9 cellular contexts compared by ENCODE assay signal in the genomic region with DNA sequence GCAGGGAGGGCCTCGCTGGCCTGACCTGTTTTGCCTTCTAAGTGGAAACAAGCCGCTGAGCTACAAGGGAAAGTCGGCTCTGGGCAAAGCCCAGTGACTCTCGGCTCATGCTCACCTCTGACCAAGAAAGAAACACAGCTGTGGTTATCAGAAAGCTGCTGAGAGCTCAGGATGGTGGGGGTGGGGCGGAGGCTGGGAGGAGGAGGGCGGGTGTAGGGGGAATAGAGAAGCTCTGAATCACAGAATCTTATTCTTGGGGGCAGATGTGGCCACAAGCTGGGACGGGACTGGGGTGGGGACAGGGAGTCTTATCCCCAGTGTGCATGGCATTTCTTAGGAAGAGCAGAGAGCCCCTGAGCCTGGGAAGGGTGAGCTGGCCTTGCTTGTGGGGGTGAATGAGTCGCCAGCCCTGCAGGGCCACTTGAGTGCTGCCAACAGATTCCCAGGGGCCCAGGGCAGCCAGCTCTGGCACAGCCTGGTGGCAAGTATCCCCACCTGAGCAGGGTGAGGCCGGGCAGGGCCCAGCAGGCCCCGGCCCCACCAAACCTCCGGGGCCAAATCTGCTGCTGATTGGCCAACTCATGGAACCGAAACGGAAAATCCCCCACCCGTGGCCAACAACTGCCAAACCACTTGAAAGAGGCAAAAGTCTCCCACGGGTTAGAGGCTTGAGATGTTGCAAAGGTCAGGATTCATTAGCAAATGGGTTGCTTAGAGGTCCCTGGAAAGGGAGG.
DNase-seq lines count a peak whose midpoint lies in the region; ATAC-seq, FAIRE-seq and TF ChIP-seq lines count a peak whose summit lies in the region.
"Had no signal": no experiment of that assay in that cellular context is flagged by ENCODE, and none has a peak within 500 bp of the region (broad histone marks: within the 10 kb centered on the region; RNA-seq: fewer than 3 reads in every experiment).

No MANE protein-coding gene starts in this region.

- ATAC-seq in gastroesophageal sphincter = peak; percentile 80
- peak; percentile 84 to 88 for ATAC-seq in gastrocnemius medialis

- H3K36me3 ChIP-seq in HEK293 (ENCODE audit: control insufficient read depth in 2 of 2, insufficient read depth in 1 of 2, low read length in 2 of 2) (no peaks in the 10 kb centered on the region), gastroesophageal sphincter (no peaks in the 10 kb centered on the region), gastrocnemius medialis (no peaks in the 10 kb centered on the region)

- TF ChIP-seq POLR2A in GM12891 (IDR thresholded peaks at IDR 0.05; ENCODE audit: low read depth, low read length) (no peak), gastroesophageal sphincter (IDR thresholded peaks at IDR 0.05) (no peak), gastrocnemius medialis (IDR thresholded peaks at IDR 0.05) (no peak)

- FAIRE-seq in GM12891 (lab: Jason Lieb, UNC) = peak; percentile 96
- FAIRE-seq: colon had no signal

- TF ChIP-seq CTCF in HEK293 (tag by site-specific recombination; IDR thresholded peaks at IDR 0.05) (no peak), gastroesophageal sphincter (IDR thresholded peaks at IDR 0.05) (no peak), gastrocnemius medialis (IDR thresholded peaks at IDR 0.05 in 4 of 5, conservative IDR thresholded peaks at IDR 0.05 in 1 of 5) (no peak)

- DNase-seq in GM12891 (ENCODE audit: insufficient read length, low spot score) = peak; percentile 86
- peak; percentile 83 for DNase-seq in NAMALWA (ENCODE audit: low spot score)
- peak; percentile 44 for DNase-seq in activated T-cell treated with anti-CD3 and anti-CD28 coated beads, Interleukin-2, amount 50 U/mL, for 1 hour
- DNase-seq in gastrocnemius medialis = peak; percentile 56 to 74
- no peak for DNase-seq in anterior cingulate cortex (lab: John Stamatoyannopoulos, UW)
- DNase-seq in cerebellar nuclear complex (lab: John Stamatoyannopoulos, UW) = no peak

- POLR2A ChIA-PET in HEK293 (lab: Yijun Ruan, JAX) = interaction anchor here (0.7 to 1.0 kb wide), 3 partner anchors 16 to 584 kb away, joined by 3 to 6 read pairs (median 3); no protein-coding TSS in a partner anchor

- H3K27me3 ChIP-seq in gastroesophageal sphincter (no peaks in the 10 kb centered on the region), gastrocnemius medialis (no peaks in the 10 kb centered on the region)

- TF ChIP-seq EP300 in gastroesophageal sphincter (IDR thresholded peaks at IDR 0.05) = no peak

- in situ Hi-C loops in gastrocnemius medialis (cut with MboI; ENCODE audit: low sequenced_read_pairs in 4 of 4) = no loop called here

- H3K4me1 ChIP-seq in HEK293 (ENCODE audit: control insufficient read depth, insufficient read depth, low read length) (0 out of 2 replicates have a peak, but pooled peaks cover 2% of the 10 kb centered on the region), gastroesophageal sphincter (peaks cover 0 to 35% (median 26%) of the 10 kb centered on the region in 3 donors), gastrocnemius medialis (peaks cover 19 to 22% of the 10 kb centered on the region in 2 donors)

- no peak overlapping the region for H3K27ac ChIP-seq in HEK293 (ENCODE audit: extremely low read depth, low read depth, low read length)
- peak overlapping the region; percentile 21 to 93 (median 90) for H3K27ac ChIP-seq in gastroesophageal sphincter
- H3K27ac ChIP-seq in gastrocnemius medialis = peak overlapping the region; percentile 80 to 87 (median 84)

- intact Hi-C loops in gastrocnemius medialis (cut with DNase I; ENCODE audit: low total_unique reads) = no loop called here

- CTCF ChIA-PET in HEK293 (lab: Yijun Ruan, JAX) = interaction anchor here (0.5 to 1.2 kb wide), 3 partner anchors 11 to 75 kb away, joined by 3 to 5 read pairs (median 3); no protein-coding TSS in a partner anchor

- H3K4me3 ChIP-seq in HEK293 (ENCODE audit: low read depth, low read length) (no peak overlapping the region), gastroesophageal sphincter (no peak overlapping the region), gastrocnemius medialis (no peak overlapping the region)

- 13 to 17% methylated on average over 2 to 3 of the region's 15 CpGs for WGBS in gastroesophageal sphincter (ENCODE audit: low coverage in 1 of 2), 2 donors

- H3K9me3 ChIP-seq in HEK293 (ENCODE audit: control insufficient read depth, insufficient read depth, low read depth, low read length) = no peaks in the 10 kb centered on the region
- no peaks in the 10 kb centered on the region for H3K9me3 ChIP-seq in gastroesophageal sphincter
- no peaks in the 10 kb centered on the region for H3K9me3 ChIP-seq in gastrocnemius medialis

TF ChIP-seq in GM12891, 5 proteins besides CTCF, POLR2A, EP300 and RAD21:
- TF ChIP-seq POLR2AphosphoS5 (IDR thresholded peaks at IDR 0.05; ENCODE audit: low read depth, low read length) (no peak), PAX5 (IDR thresholded peaks at IDR 0.05; ENCODE audit: insufficient read depth, low read length, severe bottlenecking) (peak; percentile 82)

TF ChIP-seq in HEK293, 187 proteins besides CTCF, POLR2A, EP300 and RAD21 (continues in another document):
- TF ChIP-seq ZNF658 (tag by site-specific recombination; IDR thresholded peaks at IDR 0.05) (no peak), ZNF394 (tag by site-specific recombination; IDR thresholded peaks at IDR 0.05; ENCODE audit: borderline replicate concordance) (no peak), ZNF530 (tag by site-specific recombination; IDR thresholded peaks at IDR 0.05; ENCODE audit: low read depth) (no peak), ZIC2 (tag by site-specific recombination; IDR thresholded peaks at IDR 0.05) (0 out of 2 replicates have a peak, but pooled peaks have one; percentile 16), ZNF211 (tag by site-specific recombination; IDR thresholded peaks at IDR 0.05; ENCODE audit: low read depth) (no peak), ZNF558 (tag by site-specific recombination; IDR thresholded peaks at IDR 0.05) (no peak), EGR2 (tag by site-specific recombination; IDR thresholded peaks at IDR 0.05; ENCODE audit: low read depth) (no peak), ZNF121 (tag by site-specific recombination; IDR thresholded peaks at IDR 0.05) (no peak), SP7 (tag by site-specific recombination; IDR thresholded peaks at IDR 0.05) (no peak), KLF1 (tag by site-specific recombination; IDR thresholded peaks at IDR 0.05) (0 out of 2 replicates have a peak, but pooled peaks have one; percentile 14), ZBTB17 (tag by site-specific recombination; IDR thresholded peaks at IDR 0.05) (no peak), KLF16 (tag by site-specific recombination; IDR thresholded peaks at IDR 0.05) (no peak), ZNF335 (tag by site-specific recombination; conservative IDR thresholded peaks at IDR 0.05) (no peak), GLIS2 (tag by site-specific recombination; IDR thresholded peaks at IDR 0.05) (0 out of 2 replicates have a peak, but pooled peaks have one; percentile 11), ZNF768 (tag by site-specific recombination; IDR thresholded peaks at IDR 0.05) (no peak), ZNF416 (tag by site-specific recombination; IDR thresholded peaks at IDR 0.05) (no peak), ZNF133 (tag by site-specific recombination; IDR thresholded peaks at IDR 0.05) (no peak), ZNF292 (tag by site-specific recombination; IDR thresholded peaks at IDR 0.05; ENCODE audit: borderline replicate concordance, low read depth) (no peak), ZNF654 (tag by site-specific recombination; IDR thresholded peaks at IDR 0.05; ENCODE audit: low read depth) (no peak), ZNF2 (tag by site-specific recombination; IDR thresholded peaks at IDR 0.05) (no peak), TCF7L2 (IDR thresholded peaks at IDR 0.05; ENCODE audit: borderline replicate concordance, low read depth, low read length) (no peak), SALL2 (tag by site-specific recombination; IDR thresholded peaks at IDR 0.05; ENCODE audit: borderline replicate concordance) (no peak), ZNF560 (tag by site-specific recombination; IDR thresholded peaks at IDR 0.05; ENCODE audit: borderline replicate concordance) (no peak)
- TF ChIP-seq, protein P1, sequence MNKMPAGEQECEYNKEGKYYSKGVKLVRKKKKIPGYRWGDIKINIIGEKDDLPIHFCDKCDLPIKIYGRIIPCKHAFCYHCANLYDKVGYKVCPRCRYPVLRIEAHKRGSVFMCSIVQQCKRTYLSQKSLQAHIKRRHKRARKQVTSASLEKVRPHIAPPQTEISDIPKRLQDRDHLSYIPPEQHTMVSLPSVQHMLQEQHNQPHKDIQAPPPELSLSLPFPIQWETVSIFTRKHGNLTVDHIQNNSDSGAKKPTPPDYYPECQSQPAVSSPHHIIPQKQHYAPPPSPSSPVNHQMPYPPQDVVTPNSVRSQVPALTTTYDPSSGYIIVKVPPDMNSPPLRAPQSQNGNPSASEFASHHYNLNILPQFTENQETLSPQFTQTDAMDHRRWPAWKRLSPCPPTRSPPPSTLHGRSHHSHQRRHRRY (tag by site-specific recombination; IDR thresholded peaks at IDR 0.05) = no peak
- TF ChIP-seq, protein P2, sequence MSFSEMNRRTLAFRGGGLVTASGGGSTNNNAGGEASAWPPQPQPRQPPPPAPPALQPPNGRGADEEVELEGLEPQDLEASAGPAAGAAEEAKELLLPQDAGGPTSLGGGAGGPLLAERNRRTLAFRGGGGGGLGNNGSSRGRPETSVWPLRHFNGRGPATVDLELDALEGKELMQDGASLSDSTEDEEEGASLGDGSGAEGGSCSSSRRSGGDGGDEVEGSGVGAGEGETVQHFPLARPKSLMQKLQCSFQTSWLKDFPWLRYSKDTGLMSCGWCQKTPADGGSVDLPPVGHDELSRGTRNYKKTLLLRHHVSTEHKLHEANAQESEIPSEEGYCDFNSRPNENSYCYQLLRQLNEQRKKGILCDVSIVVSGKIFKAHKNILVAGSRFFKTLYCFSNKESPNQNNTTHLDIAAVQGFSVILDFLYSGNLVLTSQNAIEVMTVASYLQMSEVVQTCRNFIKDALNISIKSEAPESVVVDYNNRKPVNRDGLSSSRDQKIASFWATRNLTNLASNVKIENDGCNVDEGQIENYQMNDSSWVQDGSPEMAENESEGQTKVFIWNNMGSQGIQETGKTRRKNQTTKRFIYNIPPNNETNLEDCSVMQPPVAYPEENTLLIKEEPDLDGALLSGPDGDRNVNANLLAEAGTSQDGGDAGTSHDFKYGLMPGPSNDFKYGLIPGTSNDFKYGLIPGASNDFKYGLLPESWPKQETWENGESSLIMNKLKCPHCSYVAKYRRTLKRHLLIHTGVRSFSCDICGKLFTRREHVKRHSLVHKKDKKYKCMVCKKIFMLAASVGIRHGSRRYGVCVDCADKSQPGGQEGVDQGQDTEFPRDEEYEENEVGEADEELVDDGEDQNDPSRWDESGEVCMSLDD (tag by site-specific recombination; IDR thresholded peaks at IDR 0.05) = no peak

Comparison
In these comparisons a context has a peak if more than half of its experiments do, and no peak if none do; other contexts are left out.
1. DNase-seq: peak in GM12891 (single experiment), NAMALWA (single experiment), activated T-cell treated with anti-CD3 and anti-CD28 coated beads, Interleukin-2, amount 50 U/mL, for 1 hour (single experiment) and gastrocnemius medialis (2 of 2); none in anterior cingulate cortex (0 of 58) and cerebellar nuclear complex (0 of 2).